Comparison of ENCODE assay signal across 21 cellular contexts in genomic region chr11:90197377-90197776, GRCh38.
"Had no signal": no experiment of that assay in that cellular context is flagged by ENCODE, and none has a peak within 500 bp of the region (broad histone marks: within the 10 kb centered on the region; RNA-seq: fewer than 3 reads in every experiment).

No MANE protein-coding gene starts in this region.

- DNase-seq: activated CD4-positive, alpha-beta T cell treated with anti-CD3 and anti-CD28 coated beads, Interleukin-2, amount 50 U/mL, for 1 hour; activated CD8-positive, alpha-beta memory T cell treated with anti-CD3 and anti-CD28 coated beads, Interleukin-2, amount 50 U/mL, for 4 hours; activated naive CD4-positive, alpha-beta T cell treated with anti-CD3 and anti-CD28 coated beads, Interleukin-2, amount 10 ng/mL, durations not matched to agents 7 days and 5 days; activated T-cell treated with anti-CD3 and anti-CD28 coated beads, Interleukin-2, amount 50 U/mL, for 4 hours; amniotic stem cell; dermis blood vessel endothelial cell; effector memory CD4-positive, alpha-beta T cell; foreskin melanocyte; glutamatergic neuron; hippocampal formation; islet precursor cell; retina; SK-N-SH; stimulated activated naive CD8-positive, alpha-beta T cell treated with anti-CD3 and anti-CD28 coated beads, Interleukin-15, amount 100 ng/mL, for 72 hours; T-helper 1 cell; T1000; trophoblast cell had no signal

- H3K4me3 Mint-ChIP-seq: activated naive CD4-positive, alpha-beta T cell treated with anti-CD3 and anti-CD28 coated beads, Interleukin-2, amount 10 ng/mL, durations not matched to agents 7 days and 5 days; activated T-cell treated with anti-CD3 and anti-CD28 coated beads, Interleukin-2, amount 50 U/mL, for 4 hours; neural crest cell; stimulated activated naive CD8-positive, alpha-beta T cell treated with anti-CD3 and anti-CD28 coated beads, Interleukin-15, amount 100 ng/mL, for 72 hours had no signal

- H3K9me3 Mint-ChIP-seq: activated naive CD4-positive, alpha-beta T cell treated with anti-CD3 and anti-CD28 coated beads, Interleukin-2, amount 10 ng/mL, durations not matched to agents 7 days and 5 days; activated T-cell treated with anti-CD3 and anti-CD28 coated beads, Interleukin-2, amount 50 U/mL, for 4 hours; neural crest cell; stimulated activated naive CD8-positive, alpha-beta T cell treated with anti-CD3 and anti-CD28 coated beads, Interleukin-15, amount 100 ng/mL, for 72 hours had no signal

- H3K27ac Mint-ChIP-seq: activated naive CD4-positive, alpha-beta T cell treated with anti-CD3 and anti-CD28 coated beads, Interleukin-2, amount 10 ng/mL, durations not matched to agents 7 days and 5 days had no signal

- H3K4me1 ChIP-seq: esophagus muscularis mucosa, suprapubic skin had no signal

- ATAC-seq: activated CD4-positive, CD25-positive, alpha-beta regulatory T cell treated with anti-CD3 and anti-CD28 coated beads, Interleukin-2, amount 50 U/mL, for 24 hours; activated T-cell treated with anti-CD3 and anti-CD28 coated beads, Interleukin-2, amount 50 U/mL, for 4 hours; stimulated activated naive CD8-positive, alpha-beta T cell treated with anti-CD3 and anti-CD28 coated beads, Interleukin-15, amount 100 ng/mL, for 72 hours had no signal

- H3K27me3 ChIP-seq: esophagus muscularis mucosa, suprapubic skin had no signal

- H3K4me3 ChIP-seq: esophagus muscularis mucosa, suprapubic skin had no signal

- H3K4me1 Mint-ChIP-seq: neural crest cell; stimulated activated naive CD8-positive, alpha-beta T cell treated with anti-CD3 and anti-CD28 coated beads, Interleukin-15, amount 100 ng/mL, for 72 hours had no signal

- H3K27ac ChIP-seq: esophagus muscularis mucosa, suprapubic skin had no signal

- H3K27me3 Mint-ChIP-seq: activated naive CD4-positive, alpha-beta T cell treated with anti-CD3 and anti-CD28 coated beads, Interleukin-2, amount 10 ng/mL, durations not matched to agents 7 days and 5 days; stimulated activated naive CD8-positive, alpha-beta T cell treated with anti-CD3 and anti-CD28 coated beads, Interleukin-15, amount 100 ng/mL, for 72 hours had no signal

- H3K9me3 ChIP-seq: esophagus muscularis mucosa, SK-N-SH, suprapubic skin had no signal
